20 cellular contexts compared by ENCODE assay signal in the genomic region with DNA sequence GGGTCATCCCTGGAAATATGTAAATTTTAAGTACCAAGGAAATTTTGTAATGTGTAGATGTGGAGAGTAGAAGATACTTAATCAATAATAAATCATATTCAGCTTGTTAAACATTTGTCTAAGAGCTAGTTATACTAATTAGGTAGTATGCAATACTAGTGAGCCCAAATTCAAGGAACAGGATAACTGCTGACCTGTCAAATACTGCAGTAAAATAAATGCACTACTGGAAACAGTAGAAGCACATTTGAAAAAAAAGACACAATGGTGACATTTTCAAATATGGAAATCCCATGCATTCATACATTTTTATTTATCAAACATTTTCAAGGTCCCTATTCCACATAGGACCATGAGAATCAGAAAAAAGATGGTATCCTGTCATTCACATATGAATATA. TPM values are rescaled to one million over a fixed set of nuclear protein-coding genes. Genes with fewer than 3 reads are reported as not detected.
DNase-seq lines count a peak whose midpoint lies in the region; ATAC-seq, FAIRE-seq and TF ChIP-seq lines count a peak whose summit lies in the region.
"Had no signal": no experiment of that assay in that cellular context is flagged by ENCODE, and none has a peak within 500 bp of the region (broad histone marks: within the 10 kb centered on the region; RNA-seq: fewer than 3 reads in every experiment).

No MANE protein-coding gene starts in this region.

- TF ChIP-seq RAD21 in HepG2 (CRISPR knock-in tag; IDR thresholded peaks at IDR 0.05), result no peak

- no TSS peak for BruUV-seq in HepG2 (replicated peaks; lab: Mats Ljungman, UMichigan)

- POLR2A ChIA-PET in HepG2 (lab: Yijun Ruan, JAX), result no interaction called here

- H3K27ac Mint-ChIP-seq in activated T-helper 2 cell treated with anti-CD3 and anti-CD28 coated beads, Interferon-gamma antibody, Interleukin-2, Interleukin-4, amounts not matched to agents 10 μg/mL and 5 μg/mL and 100 μg/mL, durations not matched to agents 14 hours and 24 hours and 36 hours, result peak overlapping the region; percentile 42
- H3K27ac Mint-ChIP-seq in central memory CD8-positive, alpha-beta T cell (ENCODE audit: low read depth), result peak overlapping the region; percentile 61
- no peak overlapping the region for H3K27ac Mint-ChIP-seq in activated naive CD8-positive, alpha-beta T cell treated with anti-CD3 and anti-CD28 coated beads for 36 hours
- H3K27ac Mint-ChIP-seq: CD4-positive, alpha-beta T cell; CD8-positive, alpha-beta T cell had no signal

- peaks cover 19% of the 10 kb centered on the region for H3K4me1 Mint-ChIP-seq in activated T-helper 2 cell treated with anti-CD3 and anti-CD28 coated beads, Interferon-gamma antibody, Interleukin-2, Interleukin-4, amounts not matched to agents 10 μg/mL and 5 μg/mL and 100 μg/mL, durations not matched to agents 14 hours and 24 hours and 36 hours (ENCODE audit: low read depth)
- H3K4me1 Mint-ChIP-seq in central memory CD8-positive, alpha-beta T cell, result peaks cover 14% of the 10 kb centered on the region
- H3K4me1 Mint-ChIP-seq in activated naive CD8-positive, alpha-beta T cell treated with anti-CD3 and anti-CD28 coated beads for 36 hours, result peaks cover 3% of the 10 kb centered on the region
- H3K4me1 Mint-ChIP-seq: CD14-positive monocyte had no signal

- H3K27ac ChIP-seq in HepG2 (ENCODE audit: extremely low read length, insufficient read depth, low read length) (no peak overlapping the region), right lobe of liver (no peak overlapping the region)
- H3K27ac ChIP-seq: 22Rv1, BLaER1 had no signal

- no peak for ATAC-seq in HepG2
- ATAC-seq in right lobe of liver, result no peak
- ATAC-seq in central memory CD8-positive, alpha-beta T cell (replicated peaks; ENCODE audit: extremely low read depth, poor library complexity, severe bottlenecking), result no peak
- ATAC-seq: CD8-positive, alpha-beta T cell had no signal

- H3K36me3 ChIP-seq in HepG2 (replicated peaks in 1 of 2; ENCODE audit: control insufficient read depth in 1 of 2, insufficient read depth in 2 of 2, low read length in 2 of 2) (peaks cover 14 to 84% of the 10 kb centered on the region in 2 experiments), right lobe of liver (peaks cover 0 to 64% (median 14%) of the 10 kb centered on the region in 4 donors)

- H3K9ac ChIP-seq in HepG2 (ENCODE audit: insufficient read depth, low read depth, low read length), result no peak overlapping the region
- H3K9ac ChIP-seq: BLaER1 had no signal

- no peaks in the 10 kb centered on the region for H3K79me2 ChIP-seq in HepG2 (ENCODE audit: insufficient read depth, low read length)

- H3K36me3 Mint-ChIP-seq in activated T-helper 2 cell treated with anti-CD3 and anti-CD28 coated beads, Interferon-gamma antibody, Interleukin-2, Interleukin-4, amounts not matched to agents 10 μg/mL and 5 μg/mL and 100 μg/mL, durations not matched to agents 14 hours and 24 hours and 36 hours (ENCODE audit: low read depth), result peaks cover 90% of the 10 kb centered on the region
- H3K36me3 Mint-ChIP-seq in central memory CD8-positive, alpha-beta T cell (ENCODE audit: insufficient read depth), result peaks cover 75% of the 10 kb centered on the region
- peaks cover 37% of the 10 kb centered on the region for H3K36me3 Mint-ChIP-seq in activated naive CD8-positive, alpha-beta T cell treated with anti-CD3 and anti-CD28 coated beads for 36 hours

- no peak overlapping the region for H3K4me3 Mint-ChIP-seq in activated T-helper 2 cell treated with anti-CD3 and anti-CD28 coated beads, Interferon-gamma antibody, Interleukin-2, Interleukin-4, amounts not matched to agents 10 μg/mL and 5 μg/mL and 100 μg/mL, durations not matched to agents 14 hours and 24 hours and 36 hours (ENCODE audit: low read depth)
- H3K4me3 Mint-ChIP-seq in central memory CD8-positive, alpha-beta T cell, result no peak overlapping the region
- no peak overlapping the region for H3K4me3 Mint-ChIP-seq in activated naive CD8-positive, alpha-beta T cell treated with anti-CD3 and anti-CD28 coated beads for 36 hours
- H3K4me3 Mint-ChIP-seq: CD14-positive monocyte; CD4-positive, alpha-beta T cell; CD8-positive, alpha-beta T cell had no signal

- H3K4me2 ChIP-seq in HepG2 (ENCODE audit: low read depth, low read length), result no peak overlapping the region
- H3K4me2 ChIP-seq: BLaER1 had no signal

- TF ChIP-seq EP300 in HepG2 (IDR thresholded peaks at IDR 0.05; ENCODE audit: low read depth in 2 of 2, low read length in 2 of 2) (no peak), HepG2 (CRISPR knock-in tag; IDR thresholded peaks at IDR 0.05; ENCODE audit: borderline replicate concordance) (no peak)

- no peaks in the 10 kb centered on the region for H3K9me3 Mint-ChIP-seq in activated T-helper 2 cell treated with anti-CD3 and anti-CD28 coated beads, Interferon-gamma antibody, Interleukin-2, Interleukin-4, amounts not matched to agents 10 μg/mL and 5 μg/mL and 100 μg/mL, durations not matched to agents 14 hours and 24 hours and 36 hours
- no peaks in the 10 kb centered on the region for H3K9me3 Mint-ChIP-seq in central memory CD8-positive, alpha-beta T cell
- H3K9me3 Mint-ChIP-seq in activated naive CD8-positive, alpha-beta T cell treated with anti-CD3 and anti-CD28 coated beads for 36 hours, result no peaks in the 10 kb centered on the region
- H3K9me3 Mint-ChIP-seq: CD4-positive, alpha-beta T cell; CD8-positive, alpha-beta T cell had no signal

- H3K9me3 ChIP-seq in HepG2 (ENCODE audit: low read length) (no peaks in the 10 kb centered on the region), right lobe of liver (no peaks in the 10 kb centered on the region)
- H3K9me3 ChIP-seq: BE2C, BLaER1, Caco-2 had no signal

- no peaks in the 10 kb centered on the region for H3K27me3 ChIP-seq in HepG2 (ENCODE audit: control insufficient read depth in 1 of 2, insufficient read depth in 2 of 2, low read length in 2 of 2)
- H3K27me3 ChIP-seq in right lobe of liver, result no peaks in the 10 kb centered on the region
- H3K27me3 ChIP-seq: BE2C, BLaER1 had no signal

- H3K27me3 Mint-ChIP-seq in activated T-helper 2 cell treated with anti-CD3 and anti-CD28 coated beads, Interferon-gamma antibody, Interleukin-2, Interleukin-4, amounts not matched to agents 10 μg/mL and 5 μg/mL and 100 μg/mL, durations not matched to agents 14 hours and 24 hours and 36 hours (ENCODE audit: low read depth), result no peaks in the 10 kb centered on the region
- no peaks in the 10 kb centered on the region for H3K27me3 Mint-ChIP-seq in central memory CD8-positive, alpha-beta T cell
- H3K27me3 Mint-ChIP-seq in activated naive CD8-positive, alpha-beta T cell treated with anti-CD3 and anti-CD28 coated beads for 36 hours, result no peaks in the 10 kb centered on the region
- H3K27me3 Mint-ChIP-seq: CD4-positive, alpha-beta T cell had no signal

- TF ChIP-seq CTCF in HepG2 (CRISPR knock-in tag; IDR thresholded peaks at IDR 0.05) (no peak), right lobe of liver (IDR thresholded peaks at IDR 0.05) (no peak), GM13977 (IDR thresholded peaks at IDR 0.05; ENCODE audit: extremely low read depth, insufficient read depth, missing control alignments) (no peak)

- TF ChIP-seq POLR2A in HepG2 (IDR thresholded peaks at IDR 0.05; ENCODE audit: insufficient read depth in 1 of 2, low read depth in 2 of 2, low read length in 2 of 2), result no peak
- no peak for TF ChIP-seq POLR2A in right lobe of liver (IDR thresholded peaks at IDR 0.05)

- FAIRE-seq in HepG2 (lab: Jason Lieb, UNC), result no peak
- FAIRE-seq: GM12891, GM18507 had no signal

- in situ Hi-C loops in HepG2 (cut with HindIII; ENCODE audit: extremely low pct_ligation_motif_present, low pct_unique_long_range_greater_than_20kb), result no loop called here
- in situ Hi-C loops in GM13977 (cut with MboI; ENCODE audit: low pct_unique_long_range_greater_than_20kb, low sequenced_read_pairs, unreplicated experiment), result no loop called here

- intact Hi-C loops in HepG2 (cut with micrococcal nuclease; ENCODE audit: unreplicated experiment) (no loop called here), right lobe of liver (cut with DNase I) (no loop called here)
- intact Hi-C loops in activated T-helper 2 cell treated with anti-CD3 and anti-CD28 coated beads, Interferon-gamma antibody, Interleukin-2, Interleukin-4, amounts not matched to agents 10 μg/mL and 5 μg/mL and 100 μg/mL, durations not matched to agents 14 hours and 24 hours and 36 hours (cut with micrococcal nuclease), result no loop called here

- CTCF ChIA-PET in HepG2 (lab: Yijun Ruan, JAX; ENCODE audit: low intra/inter-chr PET ratio, low total read pairs), result no interaction called here

- H4K20me1 ChIP-seq in HepG2 (ENCODE audit: insufficient read depth, low read length), result no peaks in the 10 kb centered on the region

- H2AFZ ChIP-seq in HepG2 (ENCODE audit: low read length), result no peak overlapping the region

- H3K4me3 ChIP-seq in HepG2 (replicated peaks in 1 of 3; ENCODE audit: insufficient read depth in 1 of 3, low read depth in 2 of 3, low read length in 3 of 3) (no peak overlapping the region), right lobe of liver (no peak overlapping the region)
- H3K4me3 ChIP-seq: BLaER1 had no signal

- DNase-seq in HepG2 (ENCODE audit: low spot score) (no peak), right lobe of liver (no peak), GM13977 (ENCODE audit: low spot score) (no peak)
- no peak for DNase-seq in activated T-helper 2 cell treated with anti-CD3 and anti-CD28 coated beads, Interferon-gamma antibody, Interleukin-2, Interleukin-4, amounts not matched to agents 10 μg/mL and 5 μg/mL and 100 μg/mL, durations not matched to agents 14 hours and 24 hours and 36 hours (ENCODE audit: low spot score)
- no peak for DNase-seq in central memory CD8-positive, alpha-beta T cell (ENCODE audit: low spot score in 2 of 2)
- no peak for DNase-seq in activated naive CD8-positive, alpha-beta T cell treated with anti-CD3 and anti-CD28 coated beads for 36 hours
- DNase-seq: ACHN; BE2C; C1 segment of cervical spinal cord; Caco-2; Calu3; CD4-positive, alpha-beta T cell; CD8-positive, alpha-beta T cell; DMS79 treated with DMSO at 0.1 percent for 48 hours; GF-D8 had no signal

- H3K4me1 ChIP-seq in HepG2 (ENCODE audit: insufficient read depth, low read length) (no peaks in the 10 kb centered on the region), right lobe of liver (no peaks in the 10 kb centered on the region)
- H3K4me1 ChIP-seq: BE2C, BLaER1, Caco-2 had no signal

RNA-seq across cellular contexts. Expression of a gene that starts 27.2 kb away (rescaled TPM):
- total RNA-seq in HepG2 (2016; rRNA removed; fragmentation: Illumina TruSeq; extraction: Trizol), result 124 and 194 TPM in 2 replicates
- 16.7 and 18.1 TPM in 2 replicates for total RNA-seq in HepG2 (2016; cell fraction: cytosol; rRNA removed; fragmentation: Illumina TruSeq; extraction: Trizol; ENCODE audit: low read depth)
- total RNA-seq in HepG2 (2016; cell fraction: insoluble cytoplasmic fraction; rRNA removed; fragmentation: Illumina TruSeq; extraction: Trizol), result 119 and 184 TPM in 2 replicates
- 23.3 and 32.3 TPM in 2 replicates for total RNA-seq in HepG2 (2016; cell fraction: membrane; rRNA removed; fragmentation: Illumina TruSeq; extraction: Trizol)
- total RNA-seq in HepG2 (2016; cell fraction: nucleus; rRNA removed; fragmentation: Illumina TruSeq; extraction: Trizol), result 87.3 and 93.5 TPM in 2 replicates
- 67.5 and 86.1 TPM in 2 replicates for polyA plus RNA-seq in HepG2 (2011; rRNA removed)
- polyA plus RNA-seq in HepG2 (2011; cell fraction: cytosol; rRNA removed), result 20.0 and 26.9 TPM in 2 replicates
- polyA plus RNA-seq in HepG2 (2011; cell fraction: nucleus; rRNA removed), result 13.1 and 18.8 TPM in 2 replicates
- polyA plus RNA-seq in HepG2 (2012), result 70.1 and 74.9 TPM in 2 replicates
- 4.8 and 6.3 TPM in 2 replicates for polyA plus RNA-seq in HepG2 (2016; cell fraction: cytosol; fragmentation: Illumina TruSeq; extraction: Trizol; ENCODE audit: low read depth)
- 140 and 143 TPM in 2 replicates for polyA plus RNA-seq in HepG2 (2016; cell fraction: insoluble cytoplasmic fraction; fragmentation: Illumina TruSeq; extraction: Trizol; ENCODE audit: low read depth)
- polyA plus RNA-seq in HepG2 (2016; cell fraction: membrane; fragmentation: Illumina TruSeq; extraction: Trizol; ENCODE audit: low read depth), result 13.9 and 18.0 TPM in 2 replicates
- 83.9 and 84.1 TPM in 2 replicates for polyA plus RNA-seq in HepG2 (2016; cell fraction: nucleus; fragmentation: Illumina TruSeq; extraction: Trizol; ENCODE audit: insufficient read depth, low read depth)
- polyA minus RNA-seq in HepG2 (2011; rRNA and poly(A)+ RNA removed; ENCODE audit: low replicate concordance), result 61.0 and 121 TPM in 2 replicates
- 68.1 and 86.3 TPM in 2 replicates for polyA minus RNA-seq in HepG2 (2011; cell fraction: cytosol; rRNA and poly(A)+ RNA removed)
- polyA minus RNA-seq in HepG2 (2011; cell fraction: nucleus; rRNA and poly(A)+ RNA removed), result 60.3 and 73.6 TPM in 2 replicates
- total RNA-seq in right lobe of liver, result 10 to 100 TPM; 30.2 to 45.1 (median 36.8) TPM
- total RNA-seq in activated T-helper 2 cell treated with anti-CD3 and anti-CD28 coated beads, Interferon-gamma antibody, Interleukin-2, Interleukin-4, amounts not matched to agents 10 μg/mL and 5 μg/mL and 100 μg/mL, durations not matched to agents 14 hours and 24 hours and 36 hours, result 163 and 176 TPM in 2 replicates
- total RNA-seq in activated naive CD8-positive, alpha-beta T cell treated with anti-CD3 and anti-CD28 coated beads for 36 hours, result 100 to 1,000 TPM; 222 to 237 TPM
